In the genomic region with DNA sequence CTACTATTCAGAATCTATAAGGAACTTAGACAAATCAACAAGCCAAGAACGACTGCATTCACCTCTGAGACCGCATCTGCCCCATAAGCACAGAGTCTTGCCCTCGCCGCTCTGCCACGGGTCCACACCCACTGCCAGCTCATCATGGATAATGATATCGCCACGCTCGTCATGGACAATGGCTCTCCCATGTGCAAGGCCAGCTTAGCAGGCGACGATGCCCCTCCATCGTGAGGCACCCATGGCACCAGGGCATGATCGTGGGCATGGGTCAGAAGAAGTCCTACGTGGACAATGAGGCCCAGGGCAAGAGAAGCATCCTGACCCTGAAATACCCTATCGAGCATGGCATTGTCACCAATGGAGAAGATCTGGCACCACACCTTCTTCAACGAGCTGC, we compare ENCODE assay signal across 19 cellular contexts.
DNase-seq lines count a peak whose midpoint lies in the region; ATAC-seq and TF ChIP-seq lines count a peak whose summit lies in the region.
"Had no signal": no experiment of that assay in that cellular context is flagged by ENCODE, and none has a peak within 500 bp of the region (broad histone marks: within the 10 kb centered on the region; RNA-seq: fewer than 3 reads in every experiment).

No MANE protein-coding gene starts in this region.

- intact Hi-C loops in spleen (cut with DNase I; ENCODE audit: low total_unique reads) (no loop called here), upper lobe of right lung (cut with DNase I) (no loop called here)

- no peaks in the 10 kb centered on the region for H3K27me3 ChIP-seq in spleen (replicated peaks in 1 of 7)
- H3K27me3 ChIP-seq in upper lobe of right lung = no peaks in the 10 kb centered on the region
- H3K27me3 ChIP-seq: BLaER1 treated with 17β-estradiol and CSF1 and Interleukin-3, amounts not matched to agents 10 nM and 100 nM had no signal

- TF ChIP-seq CTCF in spleen (IDR thresholded peaks at IDR 0.05 in 8 of 11, conservative IDR thresholded peaks at IDR 0.05 in 3 of 11) (no peak), upper lobe of right lung (IDR thresholded peaks at IDR 0.05) (no peak)

- peak; percentile 7 for ATAC-seq in activated naive CD8-positive, alpha-beta T cell treated with anti-CD3 and anti-CD28 coated beads, Interleukin-2, amount 50 U/mL, for 24 hours
- ATAC-seq in upper lobe of right lung (peak; percentile 12), GM18505 (IDR thresholded peaks at IDR 0.05; ENCODE audit: unreplicated experiment) (no peak)
- ATAC-seq: A549; CD8-positive, alpha-beta T cell had no signal

- peaks cover 3% of the 10 kb centered on the region for H3K27me3 Mint-ChIP-seq in activated naive CD8-positive, alpha-beta T cell treated with anti-CD3 and anti-CD28 coated beads, Interleukin-2, amount 50 U/mL, for 24 hours
- peaks cover 21% of the 10 kb centered on the region for H3K27me3 Mint-ChIP-seq in activated naive CD8-positive, alpha-beta T cell treated with anti-CD3 and anti-CD28 coated beads for 36 hours
- H3K27me3 Mint-ChIP-seq: B cell; CD4-positive, alpha-beta T cell had no signal

- no peaks in the 10 kb centered on the region for H3K9me3 Mint-ChIP-seq in activated naive CD8-positive, alpha-beta T cell treated with anti-CD3 and anti-CD28 coated beads, Interleukin-2, amount 50 U/mL, for 24 hours
- H3K9me3 Mint-ChIP-seq in activated naive CD8-positive, alpha-beta T cell treated with anti-CD3 and anti-CD28 coated beads for 36 hours = no peaks in the 10 kb centered on the region
- H3K9me3 Mint-ChIP-seq: CD4-positive, alpha-beta T cell; CD8-positive, alpha-beta T cell had no signal

- H3K36me3 ChIP-seq in spleen (no peaks in the 10 kb centered on the region), upper lobe of right lung (no peaks in the 10 kb centered on the region)
- H3K36me3 ChIP-seq: BLaER1 treated with 17β-estradiol and CSF1 and Interleukin-3, amounts not matched to agents 10 nM and 100 nM had no signal

- 86 to 95% (median 92%) methylated on average over 15 of the region's 15 CpGs for WGBS in spleen, 5 donors

- H3K4me3 ChIP-seq in spleen (no peak overlapping the region), upper lobe of right lung (no peak overlapping the region)
- H3K4me3 ChIP-seq: A549; BLaER1 treated with 17β-estradiol and CSF1 and Interleukin-3, amounts not matched to agents 10 nM and 100 nM had no signal

- no peaks in the 10 kb centered on the region for H3K4me1 ChIP-seq in spleen
- no peaks in the 10 kb centered on the region for H3K4me1 ChIP-seq in upper lobe of right lung
- H3K4me1 ChIP-seq: A549, Caco-2 had no signal

- H3K27ac ChIP-seq in spleen (no peak overlapping the region), upper lobe of right lung (no peak overlapping the region)
- H3K27ac ChIP-seq: 22Rv1; A549; BLaER1 treated with 17β-estradiol and CSF1 and Interleukin-3, amounts not matched to agents 10 nM and 100 nM; C4-2B had no signal

- H3K36me3 Mint-ChIP-seq in activated naive CD8-positive, alpha-beta T cell treated with anti-CD3 and anti-CD28 coated beads, Interleukin-2, amount 50 U/mL, for 24 hours (ENCODE audit: low read depth) = no peaks in the 10 kb centered on the region
- no peaks in the 10 kb centered on the region for H3K36me3 Mint-ChIP-seq in activated naive CD8-positive, alpha-beta T cell treated with anti-CD3 and anti-CD28 coated beads for 36 hours
- H3K36me3 Mint-ChIP-seq: CD8-positive, alpha-beta T cell had no signal

- H3K9me3 ChIP-seq in spleen (no peaks in the 10 kb centered on the region), upper lobe of right lung (no peaks in the 10 kb centered on the region)
- H3K9me3 ChIP-seq: A549; BLaER1 treated with 17β-estradiol and CSF1 and Interleukin-3, amounts not matched to agents 10 nM and 100 nM; Caco-2 had no signal

- no peaks in the 10 kb centered on the region for H3K4me1 Mint-ChIP-seq in activated naive CD8-positive, alpha-beta T cell treated with anti-CD3 and anti-CD28 coated beads, Interleukin-2, amount 50 U/mL, for 24 hours
- H3K4me1 Mint-ChIP-seq in activated naive CD8-positive, alpha-beta T cell treated with anti-CD3 and anti-CD28 coated beads for 36 hours = no peaks in the 10 kb centered on the region
- H3K4me1 Mint-ChIP-seq: B cell had no signal

- H3K27ac Mint-ChIP-seq in activated naive CD8-positive, alpha-beta T cell treated with anti-CD3 and anti-CD28 coated beads, Interleukin-2, amount 50 U/mL, for 24 hours = no peak overlapping the region
- no peak overlapping the region for H3K27ac Mint-ChIP-seq in activated naive CD8-positive, alpha-beta T cell treated with anti-CD3 and anti-CD28 coated beads for 36 hours
- H3K27ac Mint-ChIP-seq: B cell; CD4-positive, alpha-beta T cell; CD8-positive, alpha-beta T cell had no signal

- H3K4me3 Mint-ChIP-seq in activated naive CD8-positive, alpha-beta T cell treated with anti-CD3 and anti-CD28 coated beads, Interleukin-2, amount 50 U/mL, for 24 hours = no peak overlapping the region
- no peak overlapping the region for H3K4me3 Mint-ChIP-seq in activated naive CD8-positive, alpha-beta T cell treated with anti-CD3 and anti-CD28 coated beads for 36 hours
- H3K4me3 Mint-ChIP-seq: B cell; CD4-positive, alpha-beta T cell; CD8-positive, alpha-beta T cell had no signal

- DNase-seq in activated naive CD8-positive, alpha-beta T cell treated with anti-CD3 and anti-CD28 coated beads, Interleukin-2, amount 50 U/mL, for 24 hours = no peak
- DNase-seq in activated naive CD8-positive, alpha-beta T cell treated with anti-CD3 and anti-CD28 coated beads for 36 hours = no peak
- DNase-seq in spleen (peak; percentile 64), upper lobe of right lung (no peak), UCSD-AML1 (lab: John Stamatoyannopoulos, UW; ENCODE audit: unreplicated experiment) (no peak), NCI-H128 (lab: John Stamatoyannopoulos, UW; ENCODE audit: unreplicated experiment) (no peak)
- DNase-seq: AML-193; Caco-2; Calu3; CD4-positive, alpha-beta T cell; CD8-positive, alpha-beta T cell; DMS79 treated with DMSO at 0.1 percent for 48 hours; GF-D8 had no signal

- TF ChIP-seq POLR2A in spleen (IDR thresholded peaks at IDR 0.05) (no peak), GM18505 (IDR thresholded peaks at IDR 0.05; ENCODE audit: borderline replicate concordance, extremely low read depth, insufficient read depth, insufficient read length) (no peak)
